In the genomic region with DNA sequence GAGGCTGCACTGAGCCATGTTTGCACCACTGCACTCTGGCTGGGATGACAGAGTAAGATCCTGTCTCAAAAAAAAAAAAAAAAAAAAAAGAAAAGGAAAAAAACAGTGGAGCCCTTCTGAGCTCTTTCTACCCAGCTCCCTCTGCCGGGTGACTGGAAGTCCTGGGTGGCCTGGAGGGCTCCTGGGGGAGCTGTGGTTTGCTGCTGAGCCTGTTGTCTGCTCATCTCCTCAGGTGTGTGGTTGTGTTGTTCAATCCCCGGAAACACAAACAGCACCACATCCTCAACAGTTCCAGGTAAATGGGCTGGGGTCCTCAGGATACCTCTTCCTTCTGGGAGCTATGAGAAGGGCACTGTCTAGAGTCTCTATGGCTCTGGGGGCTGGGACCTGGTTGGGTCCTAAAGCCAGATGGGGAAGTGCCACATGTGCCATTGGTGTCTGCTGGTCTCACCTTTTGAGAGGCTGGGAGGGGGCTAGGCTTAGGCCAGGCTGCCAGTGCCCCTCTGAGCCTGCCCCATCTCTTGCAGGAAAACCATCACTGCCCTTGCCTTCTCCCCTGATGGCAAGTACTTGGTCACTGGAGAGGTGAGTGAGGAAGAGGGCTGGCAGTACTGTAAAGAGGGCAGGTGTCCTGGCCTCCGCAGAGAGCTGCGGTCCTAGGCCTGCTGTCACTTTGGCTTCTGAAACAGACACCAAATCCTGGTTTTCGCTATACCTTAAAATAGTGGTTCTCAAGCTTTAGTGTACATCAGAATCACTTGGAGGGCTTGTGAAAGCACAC, we compare ENCODE assay signal across 1 cellular context.
TF ChIP-seq lines count a peak whose summit lies in the region.

No MANE protein-coding gene starts in this region.

TF ChIP-seq in HepG2, 621 proteins besides CTCF, POLR2A, EP300 and RAD21:
- TF ChIP-seq HES4 (CRISPR knock-in tag; IDR thresholded peaks at IDR 0.05; ENCODE audit: borderline replicate concordance) = 0 out of 2 replicates have a peak, but pooled peaks have one; percentile 25
- no peak for TF ChIP-seq ZNF160 (CRISPR knock-in tag; IDR thresholded peaks at IDR 0.05)
- TF ChIP-seq TGIF2 (CRISPR knock-in tag; IDR thresholded peaks at IDR 0.05) = no peak
- 0 out of 2 replicates have a peak, but pooled peaks have one; percentile 8 for TF ChIP-seq AHR (CRISPR knock-in tag; IDR thresholded peaks at IDR 0.05)
- TF ChIP-seq MYC (CRISPR knock-in tag; IDR thresholded peaks at IDR 0.05; ENCODE audit: borderline replicate concordance) = peak; percentile 12; the same call in 1 of the 2 replicates
